17 cellular contexts compared by ENCODE assay signal in the genomic region with DNA sequence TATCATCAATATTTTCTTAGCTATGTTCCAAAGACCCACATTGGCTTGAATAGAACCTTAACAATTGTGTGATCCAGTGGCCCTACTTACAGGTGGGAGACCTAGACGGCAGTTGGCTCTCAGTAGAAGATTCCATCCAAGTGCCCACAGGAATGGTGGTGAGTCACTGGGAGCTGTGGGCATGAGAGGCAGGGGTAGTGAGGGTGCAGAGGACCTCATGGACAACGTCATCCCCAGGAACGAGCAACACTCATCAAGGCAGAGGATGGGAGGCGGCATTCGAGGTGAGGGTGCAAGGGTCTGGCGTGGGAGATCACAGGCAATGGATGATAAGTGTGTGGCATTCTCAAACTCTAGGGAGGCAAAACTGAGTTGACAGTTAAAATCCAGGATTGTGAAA. TPM values are rescaled to one million over a fixed set of nuclear protein-coding genes. Genes with fewer than 3 reads are reported as not detected.
DNase-seq lines count a peak whose midpoint lies in the region; ATAC-seq, FAIRE-seq and TF ChIP-seq lines count a peak whose summit lies in the region.
"Had no signal": no experiment of that assay in that cellular context is flagged by ENCODE, and none has a peak within 500 bp of the region (broad histone marks: within the 10 kb centered on the region; RNA-seq: fewer than 3 reads in every experiment).

No MANE protein-coding gene starts in this region.

- H3K27ac Mint-ChIP-seq in osteocyte (ENCODE audit: unreplicated experiment) = no peak overlapping the region
- H3K27ac Mint-ChIP-seq: CD8-positive, alpha-beta memory T cell; GM23338; H9 had no signal

- peak; percentile 9 for DNase-seq in cardiac septum (ENCODE audit: low spot score)
- no peak for DNase-seq in left ventricle myocardium inferior
- peak; percentile 67 for DNase-seq in RWPE2 (ENCODE audit: low spot score)
- peak; percentile 68 for DNase-seq in osteocyte (ENCODE audit: extremely low spot score, unreplicated experiment)
- no peak for DNase-seq in DMS 273 treated with DMSO at 0.1 percent for 48 hours (lab: John Stamatoyannopoulos, UW)
- no peak for DNase-seq in kidney
- no peak for DNase-seq in MG63
- DNase-seq: 8988T; AML-193; CD8-positive, alpha-beta memory T cell; DMS53; GF-D8; H9 had no signal

- ATAC-seq in RWPE2 (ENCODE audit: low read depth) = no peak
- ATAC-seq: GM23338 had no signal

- peaks cover 71% of the 10 kb centered on the region for H3K27me3 ChIP-seq in left ventricle myocardium inferior (ENCODE audit: low read depth)
- H3K27me3 ChIP-seq in RWPE2 (ENCODE audit: insufficient read depth, poor library complexity, severe bottlenecking) = peaks cover 70% of the 10 kb centered on the region
- H3K27me3 ChIP-seq in MG63 = no peaks in the 10 kb centered on the region; the same call in 1 of the 2 replicates
- H3K27me3 ChIP-seq: BLaER1 had no signal

- no peaks in the 10 kb centered on the region for H3K36me3 Mint-ChIP-seq in osteocyte (ENCODE audit: unreplicated experiment)
- H3K36me3 Mint-ChIP-seq: CD8-positive, alpha-beta memory T cell had no signal

- intact Hi-C loops in cardiac septum (cut with DNase I) = no loop called here
- intact Hi-C loops in left ventricle myocardium inferior (cut with micrococcal nuclease) = no loop called here
- intact Hi-C loops in kidney (cut with DNase I) = no loop called here

- H3K4me1 Mint-ChIP-seq in osteocyte (ENCODE audit: unreplicated experiment) = no peaks in the 10 kb centered on the region
- H3K4me1 Mint-ChIP-seq: CD8-positive, alpha-beta memory T cell; GM23338; H9 had no signal

- H3K27me3 Mint-ChIP-seq in osteocyte (ENCODE audit: unreplicated experiment) = peaks cover 30% of the 10 kb centered on the region

- H3K9me3 Mint-ChIP-seq in osteocyte (ENCODE audit: unreplicated experiment) = no peaks in the 10 kb centered on the region
- H3K9me3 Mint-ChIP-seq: CD8-positive, alpha-beta memory T cell; GM23338; H9 had no signal

- H3K4me1 ChIP-seq in left ventricle myocardium inferior (no peaks in the 10 kb centered on the region), RWPE2 (ENCODE audit: insufficient read depth, poor library complexity, severe bottlenecking) (no peaks in the 10 kb centered on the region), kidney (ENCODE audit: control insufficient read depth in 1 of 2, insufficient read depth in 1 of 2, low read depth in 1 of 2, low read length in 2 of 2) (no peaks in the 10 kb centered on the region)

- H3K36me3 ChIP-seq in left ventricle myocardium inferior = no peaks in the 10 kb centered on the region
- H3K36me3 ChIP-seq in RWPE2 (ENCODE audit: low read depth) = no peaks in the 10 kb centered on the region
- no peaks in the 10 kb centered on the region for H3K36me3 ChIP-seq in kidney (ENCODE audit: control insufficient read depth in 1 of 2, insufficient read depth in 2 of 2, low read length in 2 of 2)
- H3K36me3 ChIP-seq in MG63 = no peaks in the 10 kb centered on the region
- H3K36me3 ChIP-seq: BLaER1 had no signal

- no peak for FAIRE-seq in kidney (lab: Jason Lieb, UNC)

- TF ChIP-seq CTCF in left ventricle myocardium inferior (IDR thresholded peaks at IDR 0.05; ENCODE audit: borderline replicate concordance) (no peak), RWPE2 (IDR thresholded peaks at IDR 0.05; ENCODE audit: poor library complexity, severe bottlenecking) (no peak), osteocyte (IDR thresholded peaks at IDR 0.05) (no peak), kidney (IDR thresholded peaks at IDR 0.05; ENCODE audit: borderline replicate concordance, extremely low read depth, insufficient read depth) (no peak)

- H3K9ac ChIP-seq in kidney (ENCODE audit: low read length in 2 of 2) = no peak overlapping the region
- H3K9ac ChIP-seq: BLaER1 had no signal

- H3K4me3 Mint-ChIP-seq in osteocyte (ENCODE audit: unreplicated experiment) = no peak overlapping the region
- H3K4me3 Mint-ChIP-seq: CD8-positive, alpha-beta memory T cell; GM23338; H9 had no signal

- H3K27ac ChIP-seq in left ventricle myocardium inferior (replicated peaks) = no peak overlapping the region
- H3K27ac ChIP-seq in RWPE2 (ENCODE audit: poor library complexity, severe bottlenecking) = no peak overlapping the region
- H3K27ac ChIP-seq in kidney (ENCODE audit: low read depth in 2 of 2, low read length in 2 of 2) = no peak overlapping the region
- H3K27ac ChIP-seq: BLaER1 had no signal

- H3K9me3 ChIP-seq in left ventricle myocardium inferior (replicated peaks) (no peaks in the 10 kb centered on the region), RWPE2 (ENCODE audit: severe bottlenecking) (no peaks in the 10 kb centered on the region), kidney (ENCODE audit: control insufficient read depth in 1 of 2, low read length in 2 of 2) (no peaks in the 10 kb centered on the region), MG63 (no peaks in the 10 kb centered on the region)
- H3K9me3 ChIP-seq: BLaER1, Caco-2 had no signal

- H3K4me3 ChIP-seq in left ventricle myocardium inferior (no peak overlapping the region), RWPE2 (ENCODE audit: severe bottlenecking) (no peak overlapping the region), kidney (ENCODE audit: low read length in 2 of 2) (no peak overlapping the region), MG63 (no peak overlapping the region)
- H3K4me3 ChIP-seq: BLaER1, GM23338 had no signal

RNA-seq across cellular contexts. Expression of gene SPO11, which starts 17.5 kb away (rescaled TPM):
- total RNA-seq in cardiac septum (not detected), left ventricle myocardium inferior (not detected), osteocyte (not detected in 2 replicates), kidney (not detected)
- not detected for polyA plus RNA-seq in kidney (ENCODE audit: insufficient read depth, low read depth, low replicate concordance)
- total RNA-seq in MG63 (2014; rRNA removed; shearing (Covaris generic); ENCODE audit: low replicate concordance) = not detected in 2 replicates
- total RNA-seq: Caco-2; CD8-positive, alpha-beta memory T cell; GM23338; H9; HT-29 had no signal
- polyA plus RNA-seq: CD8-positive, alpha-beta memory T cell; GM23338 had no signal

RNA-seq across cellular contexts. Expression of gene RAE1, which starts 38.9 kb away (rescaled TPM):
- total RNA-seq in cardiac septum = 13.8 TPM
- 15.3 TPM for total RNA-seq in left ventricle myocardium inferior
- 24.3 and 24.7 TPM in 2 replicates for total RNA-seq in osteocyte
- total RNA-seq in kidney = 19.5 TPM
- polyA plus RNA-seq in kidney (ENCODE audit: insufficient read depth, low read depth, low replicate concordance) = 26.3 TPM
- total RNA-seq in MG63 (2014; rRNA removed; shearing (Covaris generic); ENCODE audit: low replicate concordance) = 74.3 and 85.5 TPM in 2 replicates

RNA-seq across cellular contexts. Expression of gene BMP7, which starts 45.7 kb away (rescaled TPM):
- 2.7 TPM for total RNA-seq in cardiac septum
- 19.9 TPM for total RNA-seq in left ventricle myocardium inferior
- not detected in 2 replicates for total RNA-seq in osteocyte
- total RNA-seq in kidney = 1.6 TPM
- 11.3 TPM for polyA plus RNA-seq in kidney (ENCODE audit: insufficient read depth, low read depth, low replicate concordance)
- total RNA-seq in MG63 (2014; rRNA removed; shearing (Covaris generic); ENCODE audit: low replicate concordance) = 4.8 and 10.7 TPM in 2 replicates
- total RNA-seq: CD8-positive, alpha-beta memory T cell; HT-29 had no signal
- polyA plus RNA-seq: CD8-positive, alpha-beta memory T cell had no signal

Comparison
In these comparisons a context has a peak if more than half of its experiments do, and no peak if none do; other contexts are left out.
1. DNase-seq: peak in cardiac septum (single experiment), RWPE2 (single experiment) and osteocyte (single experiment); none in left ventricle myocardium inferior (single experiment), DMS 273 treated with DMSO at 0.1 percent for 48 hours (single experiment), kidney (single experiment) and MG63 (single experiment).